Comparison of ENCODE assay signal across 31 cellular contexts in genomic region chr6:96909826-96910225, GRCh38. TPM values are rescaled to one million over a fixed set of nuclear protein-coding genes. Genes with fewer than 3 reads are reported as not detected.
"Had no signal": no experiment of that assay in that cellular context is flagged by ENCODE, and none has a peak within 500 bp of the region (broad histone marks: within the 10 kb centered on the region; RNA-seq: fewer than 3 reads in every experiment).

No MANE protein-coding gene starts in this region.

- H3K36me3 ChIP-seq: brain microvascular endothelial cell, SJSA1 had no signal

- DNase-seq: activated B cell treated with CpG ODN at 0.5 μM for 24 hours; activated CD4-positive, alpha-beta memory T cell treated with anti-CD3 and anti-CD28 coated beads for 36 hours; activated CD4-positive, alpha-beta T cell treated with anti-CD3 and anti-CD28 coated beads for 4 hours; activated CD4-positive, alpha-beta T cell treated with anti-CD3 and anti-CD28 coated beads, Interleukin-2, amount 50 U/mL, for 1 hour; activated CD4-positive, CD25-positive, alpha-beta regulatory T cell treated with anti-CD3 and anti-CD28 coated beads, Interleukin-2, amount 50 U/mL, for 72 hours; activated CD8-positive, alpha-beta memory T cell treated with anti-CD3 and anti-CD28 coated beads, Interleukin-2, amount 50 U/mL, for 4 hours; activated naive CD4-positive, alpha-beta T cell; activated naive CD4-positive, alpha-beta T cell treated with anti-CD3 and anti-CD28 coated beads, Interleukin-2, amount 50 U/mL, for 16 hours; activated naive CD8-positive, alpha-beta T cell treated with anti-CD3 and anti-CD28 coated beads for 36 hours; activated T-cell treated with anti-CD3 and anti-CD28 coated beads for 4 hours; activated T-cell treated with anti-CD3 and anti-CD28 coated beads, Interleukin-2, amount 50 U/mL, for 4 hours; amniotic stem cell; aorta; brain microvascular endothelial cell; central memory CD4-positive, alpha-beta T cell; NCI-H1105; NCI-H1417 treated with DMSO at 0.1 percent for 48 hours; NCI-H187 treated with DMSO at 0.1 percent for 48 hours; NCI-H2081; NCI-H226; NCI-H446 treated with DMSO at 0.1 percent for 48 hours; NCI-H774; SHP77 treated with DMSO at 0.1 percent for 48 hours; SK-N-SH; T-cell; T-helper 17 cell had no signal

- H3K4me3 ChIP-seq: K562, SJSA1 had no signal

- H3K4me1 ChIP-seq: SJSA1 had no signal

- ATAC-seq: activated T-cell treated with anti-CD3 and anti-CD28 coated beads, Interleukin-2, amount 50 U/mL, for 4 hours; K562; Panc1; T-cell; T-helper 17 cell had no signal

- H3K9me3 ChIP-seq: SJSA1, SK-N-SH had no signal

RNA-seq across cellular contexts. Expression of gene KLHL32, which starts 14.7 kb away (rescaled TPM):
- total RNA-seq: M059J, RPMI7951 had no signal
